Comparison of ENCODE assay signal across 1 cellular context in the genomic region with DNA sequence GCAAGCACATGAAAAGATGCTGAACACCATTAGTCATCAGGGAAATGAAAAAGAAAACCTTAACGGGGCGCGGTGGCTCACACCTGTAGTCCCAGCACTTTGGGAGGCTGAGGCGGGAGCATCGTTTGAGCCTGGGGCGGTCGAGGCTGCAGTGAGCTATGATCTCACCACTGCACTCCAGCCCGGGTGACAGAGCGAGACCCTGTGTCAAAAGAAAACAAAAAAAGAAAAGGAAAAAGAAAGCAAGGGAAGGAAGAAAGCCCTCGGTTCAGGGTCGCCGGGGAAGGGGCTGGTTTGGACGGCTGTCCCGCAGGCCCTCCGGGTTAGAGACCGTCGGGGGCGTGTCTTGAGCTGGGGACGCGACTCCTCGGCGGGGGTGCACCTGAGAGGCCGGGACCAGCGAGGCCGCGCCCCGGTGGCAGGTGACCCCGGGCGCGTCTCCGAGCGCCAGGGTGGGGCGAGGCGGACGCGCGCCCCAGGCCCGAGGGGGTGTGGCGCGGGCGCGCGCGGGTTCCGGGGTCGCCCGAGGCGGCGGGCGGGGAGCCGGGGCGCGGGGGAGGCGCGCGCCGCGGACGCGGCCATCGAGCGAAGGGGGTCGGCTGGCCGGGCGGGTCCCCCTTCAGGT.
TF ChIP-seq lines count a peak whose summit lies in the region.

No MANE protein-coding gene starts in this region.

TF ChIP-seq in WTC11, 78 proteins besides CTCF, POLR2A, EP300 and RAD21 (continued from another document):
- TF ChIP-seq, protein P1, sequence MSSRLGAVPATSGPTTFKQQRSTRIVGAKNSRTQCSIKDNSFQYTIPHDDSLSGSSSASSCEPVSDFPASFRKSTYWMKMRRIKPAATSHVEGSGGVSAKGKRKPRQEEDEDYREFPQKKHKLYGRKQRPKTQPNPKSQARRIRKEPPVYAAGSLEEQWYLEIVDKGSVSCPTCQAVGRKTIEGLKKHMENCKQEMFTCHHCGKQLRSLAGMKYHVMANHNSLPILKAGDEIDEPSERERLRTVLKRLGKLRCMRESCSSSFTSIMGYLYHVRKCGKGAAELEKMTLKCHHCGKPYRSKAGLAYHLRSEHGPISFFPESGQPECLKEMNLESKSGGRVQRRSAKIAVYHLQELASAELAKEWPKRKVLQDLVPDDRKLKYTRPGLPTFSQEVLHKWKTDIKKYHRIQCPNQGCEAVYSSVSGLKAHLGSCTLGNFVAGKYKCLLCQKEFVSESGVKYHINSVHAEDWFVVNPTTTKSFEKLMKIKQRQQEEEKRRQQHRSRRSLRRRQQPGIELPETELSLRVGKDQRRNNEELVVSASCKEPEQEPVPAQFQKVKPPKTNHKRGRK (CRISPR knock-in tag; IDR thresholded peaks at IDR 0.05; ENCODE audit: borderline replicate concordance): no peak
- TF ChIP-seq TCF7 (CRISPR knock-in tag; IDR thresholded peaks at IDR 0.05; ENCODE audit: low read depth) (no peak), ZNF416 (CRISPR knock-in tag; IDR thresholded peaks at IDR 0.05) (no peak), JUN (CRISPR knock-in tag; IDR thresholded peaks at IDR 0.05) (no peak)
- TF ChIP-seq, protein P2, sequence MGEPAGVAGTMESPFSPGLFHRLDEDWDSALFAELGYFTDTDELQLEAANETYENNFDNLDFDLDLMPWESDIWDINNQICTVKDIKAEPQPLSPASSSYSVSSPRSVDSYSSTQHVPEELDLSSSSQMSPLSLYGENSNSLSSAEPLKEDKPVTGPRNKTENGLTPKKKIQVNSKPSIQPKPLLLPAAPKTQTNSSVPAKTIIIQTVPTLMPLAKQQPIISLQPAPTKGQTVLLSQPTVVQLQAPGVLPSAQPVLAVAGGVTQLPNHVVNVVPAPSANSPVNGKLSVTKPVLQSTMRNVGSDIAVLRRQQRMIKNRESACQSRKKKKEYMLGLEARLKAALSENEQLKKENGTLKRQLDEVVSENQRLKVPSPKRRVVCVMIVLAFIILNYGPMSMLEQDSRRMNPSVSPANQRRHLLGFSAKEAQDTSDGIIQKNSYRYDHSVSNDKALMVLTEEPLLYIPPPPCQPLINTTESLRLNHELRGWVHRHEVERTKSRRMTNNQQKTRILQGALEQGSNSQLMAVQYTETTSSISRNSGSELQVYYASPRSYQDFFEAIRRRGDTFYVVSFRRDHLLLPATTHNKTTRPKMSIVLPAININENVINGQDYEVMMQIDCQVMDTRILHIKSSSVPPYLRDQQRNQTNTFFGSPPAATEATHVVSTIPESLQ (CRISPR knock-in tag; IDR thresholded peaks at IDR 0.05): no peak
- TF ChIP-seq, protein P3, sequence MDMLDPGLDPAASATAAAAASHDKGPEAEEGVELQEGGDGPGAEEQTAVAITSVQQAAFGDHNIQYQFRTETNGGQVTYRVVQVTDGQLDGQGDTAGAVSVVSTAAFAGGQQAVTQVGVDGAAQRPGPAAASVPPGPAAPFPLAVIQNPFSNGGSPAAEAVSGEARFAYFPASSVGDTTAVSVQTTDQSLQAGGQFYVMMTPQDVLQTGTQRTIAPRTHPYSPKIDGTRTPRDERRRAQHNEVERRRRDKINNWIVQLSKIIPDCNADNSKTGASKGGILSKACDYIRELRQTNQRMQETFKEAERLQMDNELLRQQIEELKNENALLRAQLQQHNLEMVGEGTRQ (CRISPR knock-in tag; IDR thresholded peaks at IDR 0.05): no peak
- TF ChIP-seq, protein P4, sequence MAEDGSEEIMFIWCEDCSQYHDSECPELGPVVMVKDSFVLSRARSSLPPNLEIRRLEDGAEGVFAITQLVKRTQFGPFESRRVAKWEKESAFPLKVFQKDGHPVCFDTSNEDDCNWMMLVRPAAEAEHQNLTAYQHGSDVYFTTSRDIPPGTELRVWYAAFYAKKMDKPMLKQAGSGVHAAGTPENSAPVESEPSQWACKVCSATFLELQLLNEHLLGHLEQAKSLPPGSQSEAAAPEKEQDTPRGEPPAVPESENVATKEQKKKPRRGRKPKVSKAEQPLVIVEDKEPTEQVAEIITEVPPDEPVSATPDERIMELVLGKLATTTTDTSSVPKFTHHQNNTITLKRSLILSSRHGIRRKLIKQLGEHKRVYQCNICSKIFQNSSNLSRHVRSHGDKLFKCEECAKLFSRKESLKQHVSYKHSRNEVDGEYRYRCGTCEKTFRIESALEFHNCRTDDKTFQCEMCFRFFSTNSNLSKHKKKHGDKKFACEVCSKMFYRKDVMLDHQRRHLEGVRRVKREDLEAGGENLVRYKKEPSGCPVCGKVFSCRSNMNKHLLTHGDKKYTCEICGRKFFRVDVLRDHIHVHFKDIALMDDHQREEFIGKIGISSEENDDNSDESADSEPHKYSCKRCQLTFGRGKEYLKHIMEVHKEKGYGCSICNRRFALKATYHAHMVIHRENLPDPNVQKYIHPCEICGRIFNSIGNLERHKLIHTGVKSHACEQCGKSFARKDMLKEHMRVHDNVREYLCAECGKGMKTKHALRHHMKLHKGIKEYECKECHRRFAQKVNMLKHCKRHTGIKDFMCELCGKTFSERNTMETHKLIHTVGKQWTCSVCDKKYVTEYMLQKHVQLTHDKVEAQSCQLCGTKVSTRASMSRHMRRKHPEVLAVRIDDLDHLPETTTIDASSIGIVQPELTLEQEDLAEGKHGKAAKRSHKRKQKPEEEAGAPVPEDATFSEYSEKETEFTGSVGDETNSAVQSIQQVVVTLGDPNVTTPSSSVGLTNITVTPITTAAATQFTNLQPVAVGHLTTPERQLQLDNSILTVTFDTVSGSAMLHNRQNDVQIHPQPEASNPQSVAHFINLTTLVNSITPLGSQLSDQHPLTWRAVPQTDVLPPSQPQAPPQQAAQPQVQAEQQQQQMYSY (CRISPR knock-in tag; IDR thresholded peaks at IDR 0.05): no peak
- TF ChIP-seq, protein P5, sequence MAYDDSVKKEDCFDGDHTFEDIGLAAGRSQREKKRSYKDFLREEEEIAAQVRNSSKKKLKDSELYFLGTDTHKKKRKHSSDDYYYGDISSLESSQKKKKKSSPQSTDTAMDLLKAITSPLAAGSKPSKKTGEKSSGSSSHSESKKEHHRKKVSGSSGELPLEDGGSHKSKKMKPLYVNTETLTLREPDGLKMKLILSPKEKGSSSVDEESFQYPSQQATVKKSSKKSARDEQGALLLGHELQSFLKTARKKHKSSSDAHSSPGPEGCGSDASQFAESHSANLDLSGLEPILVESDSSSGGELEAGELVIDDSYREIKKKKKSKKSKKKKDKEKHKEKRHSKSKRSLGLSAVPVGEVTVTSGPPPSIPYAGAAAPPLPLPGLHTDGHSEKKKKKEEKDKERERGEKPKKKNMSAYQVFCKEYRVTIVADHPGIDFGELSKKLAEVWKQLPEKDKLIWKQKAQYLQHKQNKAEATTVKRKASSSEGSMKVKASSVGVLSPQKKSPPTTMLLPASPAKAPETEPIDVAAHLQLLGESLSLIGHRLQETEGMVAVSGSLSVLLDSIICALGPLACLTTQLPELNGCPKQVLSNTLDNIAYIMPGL (CRISPR knock-in tag; IDR thresholded peaks at IDR 0.05): no peak
- TF ChIP-seq, protein P6, sequence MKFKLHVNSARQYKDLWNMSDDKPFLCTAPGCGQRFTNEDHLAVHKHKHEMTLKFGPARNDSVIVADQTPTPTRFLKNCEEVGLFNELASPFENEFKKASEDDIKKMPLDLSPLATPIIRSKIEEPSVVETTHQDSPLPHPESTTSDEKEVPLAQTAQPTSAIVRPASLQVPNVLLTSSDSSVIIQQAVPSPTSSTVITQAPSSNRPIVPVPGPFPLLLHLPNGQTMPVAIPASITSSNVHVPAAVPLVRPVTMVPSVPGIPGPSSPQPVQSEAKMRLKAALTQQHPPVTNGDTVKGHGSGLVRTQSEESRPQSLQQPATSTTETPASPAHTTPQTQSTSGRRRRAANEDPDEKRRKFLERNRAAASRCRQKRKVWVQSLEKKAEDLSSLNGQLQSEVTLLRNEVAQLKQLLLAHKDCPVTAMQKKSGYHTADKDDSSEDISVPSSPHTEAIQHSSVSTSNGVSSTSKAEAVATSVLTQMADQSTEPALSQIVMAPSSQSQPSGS (CRISPR knock-in tag; IDR thresholded peaks at IDR 0.05; ENCODE audit: borderline replicate concordance, low read depth): no peak
TF ChIP-seq in WTC11: peak in this region for 0.
